ENCODE assay signal across 1 cellular context in the genomic region with DNA sequence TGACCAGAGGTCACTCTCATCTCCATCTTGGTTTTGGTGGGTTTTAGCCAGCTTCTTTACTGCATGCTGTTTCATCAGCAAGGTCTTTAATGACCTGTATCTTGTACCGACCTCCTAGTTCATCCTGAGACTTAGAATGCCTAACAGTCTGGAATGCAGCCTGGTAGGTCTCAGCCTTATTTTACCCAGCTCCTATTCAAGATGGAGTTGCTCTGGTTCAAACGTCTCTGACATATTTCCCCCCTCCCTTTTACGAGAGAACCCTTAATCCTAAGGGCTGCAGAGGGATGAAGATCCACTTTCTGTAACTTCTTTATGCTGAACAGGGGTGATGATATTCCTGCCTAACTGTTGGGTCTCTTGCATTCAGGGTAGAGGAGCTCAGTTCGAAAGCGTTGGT.
TF ChIP-seq lines count a peak whose summit lies in the region.

No MANE protein-coding gene starts in this region.

TF ChIP-seq in WTC11, 78 proteins besides CTCF, POLR2A, EP300 and RAD21 (continued from another document):
- TF ChIP-seq, protein P1, sequence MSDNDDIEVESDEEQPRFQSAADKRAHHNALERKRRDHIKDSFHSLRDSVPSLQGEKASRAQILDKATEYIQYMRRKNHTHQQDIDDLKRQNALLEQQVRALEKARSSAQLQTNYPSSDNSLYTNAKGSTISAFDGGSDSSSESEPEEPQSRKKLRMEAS (CRISPR knock-in tag; IDR thresholded peaks at IDR 0.05): no peak
- no peak for TF ChIP-seq ZNF138 (CRISPR knock-in tag; conservative IDR thresholded peaks at IDR 0.05)
- TF ChIP-seq, protein P2, sequence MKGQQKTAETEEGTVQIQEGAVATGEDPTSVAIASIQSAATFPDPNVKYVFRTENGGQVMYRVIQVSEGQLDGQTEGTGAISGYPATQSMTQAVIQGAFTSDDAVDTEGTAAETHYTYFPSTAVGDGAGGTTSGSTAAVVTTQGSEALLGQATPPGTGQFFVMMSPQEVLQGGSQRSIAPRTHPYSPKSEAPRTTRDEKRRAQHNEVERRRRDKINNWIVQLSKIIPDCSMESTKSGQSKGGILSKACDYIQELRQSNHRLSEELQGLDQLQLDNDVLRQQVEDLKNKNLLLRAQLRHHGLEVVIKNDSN (CRISPR knock-in tag; IDR thresholded peaks at IDR 0.05): no peak
